1 cellular context compared by ENCODE assay signal in genomic region chr1:232047473-232047872, GRCh38.
TF ChIP-seq lines count a peak whose summit lies in the region.

No MANE protein-coding gene starts in this region.

TF ChIP-seq in HCT116, 20 proteins besides CTCF, POLR2A, EP300 and RAD21 (continued from another document):
- TF ChIP-seq ZBTB33 (IDR thresholded peaks at IDR 0.05; ENCODE audit: extremely low read depth, insufficient replicate concordance, low read length) (no peak), EZH2phosphoT487 (IDR thresholded peaks at IDR 0.05; ENCODE audit: borderline replicate concordance) (no peak), YY1 (IDR thresholded peaks at IDR 0.05; ENCODE audit: extremely low read depth, insufficient replicate concordance, low read depth, low read length) (no peak), TCF7L2 (IDR thresholded peaks at IDR 0.05; ENCODE audit: borderline replicate concordance, extremely low read depth, insufficient read depth, insufficient read length) (no peak), ELF1 (IDR thresholded peaks at IDR 0.05; ENCODE audit: borderline replicate concordance, low read depth) (no peak), EZH2 (IDR thresholded peaks at IDR 0.05) (no peak), CEBPB (IDR thresholded peaks at IDR 0.05; ENCODE audit: low read depth) (no peak), POLR2AphosphoS5 (IDR thresholded peaks at IDR 0.05; ENCODE audit: low read depth, low read length) (no peak), EGR1 (IDR thresholded peaks at IDR 0.05; ENCODE audit: low read depth) (no peak), JUND (IDR thresholded peaks at IDR 0.05) (no peak)
- TF ChIP-seq, protein P1, sequence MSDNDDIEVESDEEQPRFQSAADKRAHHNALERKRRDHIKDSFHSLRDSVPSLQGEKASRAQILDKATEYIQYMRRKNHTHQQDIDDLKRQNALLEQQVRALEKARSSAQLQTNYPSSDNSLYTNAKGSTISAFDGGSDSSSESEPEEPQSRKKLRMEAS (IDR thresholded peaks at IDR 0.05): no peak
